Comparison of ENCODE assay signal across 1 cellular context in the genomic region with DNA sequence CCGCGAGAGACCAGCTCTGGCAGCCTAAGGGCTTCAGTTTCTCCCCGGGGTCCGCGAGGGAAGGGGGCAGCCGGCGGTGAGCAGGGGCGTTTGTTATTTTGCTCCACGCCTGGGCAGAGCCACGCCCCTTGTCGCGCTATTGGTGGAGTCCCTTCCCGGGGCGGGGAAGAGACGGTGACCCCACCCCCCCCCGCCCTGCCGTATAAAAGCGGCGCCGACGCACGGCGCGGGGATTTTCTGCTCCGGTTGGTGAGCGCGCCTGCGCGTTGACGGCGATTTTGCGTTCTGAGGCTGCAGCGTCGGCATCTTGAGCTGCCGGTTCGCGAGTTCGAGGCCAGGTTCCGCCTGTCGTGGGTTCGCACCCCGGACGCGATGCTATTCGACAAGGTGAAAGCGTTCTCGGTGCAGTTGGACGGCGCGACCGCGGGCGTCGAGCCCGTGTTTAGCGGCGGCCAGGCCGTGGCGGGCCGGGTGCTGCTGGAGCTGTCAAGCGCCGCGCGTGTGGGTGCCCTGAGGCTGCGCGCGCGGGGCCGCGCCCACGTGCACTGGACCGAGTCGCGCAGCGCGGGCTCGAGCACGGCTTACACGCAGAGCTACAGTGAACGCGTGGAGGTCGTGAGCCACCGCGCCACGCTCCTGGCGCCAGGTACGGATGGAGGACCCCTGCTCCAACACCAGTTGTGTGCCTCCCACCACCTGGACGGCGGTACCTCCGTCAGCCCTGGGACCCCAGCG.
A peak's percentile ranks its signal among the peaks of the same experiment; 100 is the strongest.
TF ChIP-seq lines count a peak whose summit lies in the region.

A gene (plus strand): TSS at position 232 of the 735 bp plus-strand sequence. CDS start 141 bp downstream, at position 373.

TF ChIP-seq in GM12878, 131 proteins besides CTCF, POLR2A, EP300 and RAD21 (continued from another document and continues in another):
- TF ChIP-seq, protein P1, sequence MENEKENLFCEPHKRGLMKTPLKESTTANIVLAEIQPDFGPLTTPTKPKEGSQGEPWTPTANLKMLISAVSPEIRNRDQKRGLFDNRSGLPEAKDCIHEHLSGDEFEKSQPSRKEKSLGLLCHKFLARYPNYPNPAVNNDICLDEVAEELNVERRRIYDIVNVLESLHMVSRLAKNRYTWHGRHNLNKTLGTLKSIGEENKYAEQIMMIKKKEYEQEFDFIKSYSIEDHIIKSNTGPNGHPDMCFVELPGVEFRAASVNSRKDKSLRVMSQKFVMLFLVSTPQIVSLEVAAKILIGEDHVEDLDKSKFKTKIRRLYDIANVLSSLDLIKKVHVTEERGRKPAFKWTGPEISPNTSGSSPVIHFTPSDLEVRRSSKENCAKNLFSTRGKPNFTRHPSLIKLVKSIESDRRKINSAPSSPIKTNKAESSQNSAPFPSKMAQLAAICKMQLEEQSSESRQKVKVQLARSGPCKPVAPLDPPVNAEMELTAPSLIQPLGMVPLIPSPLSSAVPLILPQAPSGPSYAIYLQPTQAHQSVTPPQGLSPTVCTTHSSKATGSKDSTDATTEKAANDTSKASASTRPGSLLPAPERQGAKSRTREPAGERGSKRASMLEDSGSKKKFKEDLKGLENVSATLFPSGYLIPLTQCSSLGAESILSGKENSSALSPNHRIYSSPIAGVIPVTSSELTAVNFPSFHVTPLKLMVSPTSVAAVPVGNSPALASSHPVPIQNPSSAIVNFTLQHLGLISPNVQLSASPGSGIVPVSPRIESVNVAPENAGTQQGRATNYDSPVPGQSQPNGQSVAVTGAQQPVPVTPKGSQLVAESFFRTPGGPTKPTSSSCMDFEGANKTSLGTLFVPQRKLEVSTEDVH (IDR thresholded peaks at IDR 0.05; ENCODE audit: low read depth, partially characterized antibody) = no peak
- TF ChIP-seq, protein P2, sequence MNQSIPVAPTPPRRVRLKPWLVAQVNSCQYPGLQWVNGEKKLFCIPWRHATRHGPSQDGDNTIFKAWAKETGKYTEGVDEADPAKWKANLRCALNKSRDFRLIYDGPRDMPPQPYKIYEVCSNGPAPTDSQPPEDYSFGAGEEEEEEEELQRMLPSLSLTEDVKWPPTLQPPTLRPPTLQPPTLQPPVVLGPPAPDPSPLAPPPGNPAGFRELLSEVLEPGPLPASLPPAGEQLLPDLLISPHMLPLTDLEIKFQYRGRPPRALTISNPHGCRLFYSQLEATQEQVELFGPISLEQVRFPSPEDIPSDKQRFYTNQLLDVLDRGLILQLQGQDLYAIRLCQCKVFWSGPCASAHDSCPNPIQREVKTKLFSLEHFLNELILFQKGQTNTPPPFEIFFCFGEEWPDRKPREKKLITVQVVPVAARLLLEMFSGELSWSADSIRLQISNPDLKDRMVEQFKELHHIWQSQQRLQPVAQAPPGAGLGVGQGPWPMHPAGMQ (IDR thresholded peaks at IDR 0.05; ENCODE audit: borderline replicate concordance) = no peak
- TF ChIP-seq POLR2AphosphoS2 (IDR thresholded peaks at IDR 0.05; ENCODE audit: low read depth, low read length) (peak; percentile 20; the same call in 1 of the 2 replicates), RBBP5 (conservative IDR thresholded peaks at IDR 0.05) (no peak), TAF1 (IDR thresholded peaks at IDR 0.05; ENCODE audit: borderline replicate concordance, low read depth, low read length) (no peak), GABPA (IDR thresholded peaks at IDR 0.05; ENCODE audit: low read depth) (no peak), CREM (IDR thresholded peaks at IDR 0.05; ENCODE audit: low read depth) (peak; percentile 72; the same call in 1 of the 2 replicates), ASH2L (IDR thresholded peaks at IDR 0.05; ENCODE audit: borderline replicate concordance, low read depth) (no peak), CHD2 (IDR thresholded peaks at IDR 0.05; ENCODE audit: borderline replicate concordance, low read depth, low read length) (no peak), SUPT20H (IDR thresholded peaks at IDR 0.05; ENCODE audit: borderline replicate concordance, control insufficient read depth, low read depth, low read length) (no peak), CREB1 (IDR thresholded peaks at IDR 0.05; ENCODE audit: low read depth) (peak; percentile 77), MEF2B (IDR thresholded peaks at IDR 0.05; ENCODE audit: partially characterized antibody, poor library complexity, severe bottlenecking) (no peak), TARDBP (IDR thresholded peaks at IDR 0.05; ENCODE audit: borderline replicate concordance) (no peak), ZBED1 (IDR thresholded peaks at IDR 0.05; ENCODE audit: borderline replicate concordance) (no peak), RB1 (IDR thresholded peaks at IDR 0.05; ENCODE audit: borderline replicate concordance) (0 out of 2 replicates have a peak, but pooled peaks have one; percentile 15), MYB (IDR thresholded peaks at IDR 0.05; ENCODE audit: borderline replicate concordance, low read depth, low read length) (no peak), TCF3 (IDR thresholded peaks at IDR 0.05; ENCODE audit: borderline replicate concordance, insufficient read depth, low read depth, low read length) (no peak), PAX8 (IDR thresholded peaks at IDR 0.05) (no peak), SP1 (IDR thresholded peaks at IDR 0.05; ENCODE audit: low read depth, low read length) (peak; percentile 11), KLF5 (IDR thresholded peaks at IDR 0.05; ENCODE audit: partially characterized antibody) (no peak), BMI1 (IDR thresholded peaks at IDR 0.05; ENCODE audit: borderline replicate concordance) (no peak)
- TF ChIP-seq, protein P3, sequence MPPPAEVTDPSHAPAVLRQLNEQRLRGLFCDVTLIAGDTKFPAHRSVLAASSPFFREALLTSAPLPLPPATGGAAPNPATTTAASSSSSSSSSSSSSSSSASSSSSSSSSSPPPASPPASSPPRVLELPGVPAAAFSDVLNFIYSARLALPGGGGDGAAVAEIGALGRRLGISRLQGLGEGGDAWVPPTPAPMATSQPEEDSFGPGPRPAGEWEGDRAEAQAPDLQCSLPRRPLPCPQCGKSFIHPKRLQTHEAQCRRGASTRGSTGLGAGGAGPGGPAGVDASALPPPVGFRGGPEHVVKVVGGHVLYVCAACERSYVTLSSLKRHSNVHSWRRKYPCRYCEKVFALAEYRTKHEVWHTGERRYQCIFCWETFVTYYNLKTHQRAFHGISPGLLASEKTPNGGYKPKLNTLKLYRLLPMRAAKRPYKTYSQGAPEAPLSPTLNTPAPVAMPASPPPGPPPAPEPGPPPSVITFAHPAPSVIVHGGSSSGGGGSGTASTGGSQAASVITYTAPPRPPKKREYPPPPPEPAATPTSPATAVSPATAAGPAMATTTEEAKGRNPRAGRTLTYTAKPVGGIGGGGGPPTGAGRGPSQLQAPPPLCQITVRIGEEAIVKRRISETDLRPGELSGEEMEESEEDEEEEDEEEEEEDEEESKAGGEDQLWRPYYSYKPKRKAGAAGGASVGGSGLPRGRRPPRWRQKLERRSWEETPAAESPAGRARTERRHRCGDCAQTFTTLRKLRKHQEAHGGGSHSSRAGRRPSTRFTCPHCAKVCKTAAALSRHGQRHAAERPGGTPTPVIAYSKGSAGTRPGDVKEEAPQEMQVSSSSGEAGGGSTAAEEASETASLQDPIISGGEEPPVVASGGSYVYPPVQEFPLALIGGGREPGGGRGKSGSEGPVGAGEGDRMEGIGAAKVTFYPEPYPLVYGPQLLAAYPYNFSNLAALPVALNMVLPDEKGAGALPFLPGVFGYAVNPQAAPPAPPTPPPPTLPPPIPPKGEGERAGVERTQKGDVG (CRISPR knock-in tag; IDR thresholded peaks at IDR 0.05) = no peak
- TF ChIP-seq, protein P4, sequence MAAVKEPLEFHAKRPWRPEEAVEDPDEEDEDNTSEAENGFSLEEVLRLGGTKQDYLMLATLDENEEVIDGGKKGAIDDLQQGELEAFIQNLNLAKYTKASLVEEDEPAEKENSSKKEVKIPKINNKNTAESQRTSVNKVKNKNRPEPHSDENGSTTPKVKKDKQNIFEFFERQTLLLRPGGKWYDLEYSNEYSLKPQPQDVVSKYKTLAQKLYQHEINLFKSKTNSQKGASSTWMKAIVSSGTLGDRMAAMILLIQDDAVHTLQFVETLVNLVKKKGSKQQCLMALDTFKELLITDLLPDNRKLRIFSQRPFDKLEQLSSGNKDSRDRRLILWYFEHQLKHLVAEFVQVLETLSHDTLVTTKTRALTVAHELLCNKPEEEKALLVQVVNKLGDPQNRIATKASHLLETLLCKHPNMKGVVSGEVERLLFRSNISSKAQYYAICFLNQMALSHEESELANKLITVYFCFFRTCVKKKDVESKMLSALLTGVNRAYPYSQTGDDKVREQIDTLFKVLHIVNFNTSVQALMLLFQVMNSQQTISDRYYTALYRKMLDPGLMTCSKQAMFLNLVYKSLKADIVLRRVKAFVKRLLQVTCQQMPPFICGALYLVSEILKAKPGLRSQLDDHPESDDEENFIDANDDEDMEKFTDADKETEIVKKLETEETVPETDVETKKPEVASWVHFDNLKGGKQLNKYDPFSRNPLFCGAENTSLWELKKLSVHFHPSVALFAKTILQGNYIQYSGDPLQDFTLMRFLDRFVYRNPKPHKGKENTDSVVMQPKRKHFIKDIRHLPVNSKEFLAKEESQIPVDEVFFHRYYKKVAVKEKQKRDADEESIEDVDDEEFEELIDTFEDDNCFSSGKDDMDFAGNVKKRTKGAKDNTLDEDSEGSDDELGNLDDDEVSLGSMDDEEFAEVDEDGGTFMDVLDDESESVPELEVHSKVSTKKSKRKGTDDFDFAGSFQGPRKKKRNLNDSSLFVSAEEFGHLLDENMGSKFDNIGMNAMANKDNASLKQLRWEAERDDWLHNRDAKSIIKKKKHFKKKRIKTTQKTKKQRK (IDR thresholded peaks at IDR 0.05; ENCODE audit: low read depth, low read length) = no peak
- TF ChIP-seq, protein P5, sequence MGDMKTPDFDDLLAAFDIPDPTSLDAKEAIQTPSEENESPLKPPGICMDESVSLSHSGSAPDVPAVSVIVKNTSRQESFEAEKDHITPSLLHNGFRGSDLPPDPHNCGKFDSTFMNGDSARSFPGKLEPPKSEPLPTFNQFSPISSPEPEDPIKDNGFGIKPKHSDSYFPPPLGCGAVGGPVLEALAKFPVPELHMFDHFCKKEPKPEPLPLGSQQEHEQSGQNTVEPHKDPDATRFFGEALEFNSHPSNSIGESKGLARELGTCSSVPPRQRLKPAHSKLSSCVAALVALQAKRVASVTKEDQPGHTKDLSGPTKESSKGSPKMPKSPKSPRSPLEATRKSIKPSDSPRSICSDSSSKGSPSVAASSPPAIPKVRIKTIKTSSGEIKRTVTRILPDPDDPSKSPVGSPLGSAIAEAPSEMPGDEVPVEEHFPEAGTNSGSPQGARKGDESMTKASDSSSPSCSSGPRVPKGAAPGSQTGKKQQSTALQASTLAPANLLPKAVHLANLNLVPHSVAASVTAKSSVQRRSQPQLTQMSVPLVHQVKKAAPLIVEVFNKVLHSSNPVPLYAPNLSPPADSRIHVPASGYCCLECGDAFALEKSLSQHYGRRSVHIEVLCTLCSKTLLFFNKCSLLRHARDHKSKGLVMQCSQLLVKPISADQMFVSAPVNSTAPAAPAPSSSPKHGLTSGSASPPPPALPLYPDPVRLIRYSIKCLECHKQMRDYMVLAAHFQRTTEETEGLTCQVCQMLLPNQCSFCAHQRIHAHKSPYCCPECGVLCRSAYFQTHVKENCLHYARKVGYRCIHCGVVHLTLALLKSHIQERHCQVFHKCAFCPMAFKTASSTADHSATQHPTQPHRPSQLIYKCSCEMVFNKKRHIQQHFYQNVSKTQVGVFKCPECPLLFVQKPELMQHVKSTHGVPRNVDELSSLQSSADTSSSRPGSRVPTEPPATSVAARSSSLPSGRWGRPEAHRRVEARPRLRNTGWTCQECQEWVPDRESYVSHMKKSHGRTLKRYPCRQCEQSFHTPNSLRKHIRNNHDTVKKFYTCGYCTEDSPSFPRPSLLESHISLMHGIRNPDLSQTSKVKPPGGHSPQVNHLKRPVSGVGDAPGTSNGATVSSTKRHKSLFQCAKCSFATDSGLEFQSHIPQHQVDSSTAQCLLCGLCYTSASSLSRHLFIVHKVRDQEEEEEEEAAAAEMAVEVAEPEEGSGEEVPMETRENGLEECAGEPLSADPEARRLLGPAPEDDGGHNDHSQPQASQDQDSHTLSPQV (IDR thresholded peaks at IDR 0.05) = no peak
- TF ChIP-seq, protein P6, sequence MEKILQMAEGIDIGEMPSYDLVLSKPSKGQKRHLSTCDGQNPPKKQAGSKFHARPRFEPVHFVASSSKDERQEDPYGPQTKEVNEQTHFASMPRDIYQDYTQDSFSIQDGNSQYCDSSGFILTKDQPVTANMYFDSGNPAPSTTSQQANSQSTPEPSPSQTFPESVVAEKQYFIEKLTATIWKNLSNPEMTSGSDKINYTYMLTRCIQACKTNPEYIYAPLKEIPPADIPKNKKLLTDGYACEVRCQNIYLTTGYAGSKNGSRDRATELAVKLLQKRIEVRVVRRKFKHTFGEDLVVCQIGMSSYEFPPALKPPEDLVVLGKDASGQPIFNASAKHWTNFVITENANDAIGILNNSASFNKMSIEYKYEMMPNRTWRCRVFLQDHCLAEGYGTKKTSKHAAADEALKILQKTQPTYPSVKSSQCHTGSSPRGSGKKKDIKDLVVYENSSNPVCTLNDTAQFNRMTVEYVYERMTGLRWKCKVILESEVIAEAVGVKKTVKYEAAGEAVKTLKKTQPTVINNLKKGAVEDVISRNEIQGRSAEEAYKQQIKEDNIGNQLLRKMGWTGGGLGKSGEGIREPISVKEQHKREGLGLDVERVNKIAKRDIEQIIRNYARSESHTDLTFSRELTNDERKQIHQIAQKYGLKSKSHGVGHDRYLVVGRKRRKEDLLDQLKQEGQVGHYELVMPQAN (conservative IDR thresholded peaks at IDR 0.05) = peak; percentile 57
- TF ChIP-seq, protein P7, sequence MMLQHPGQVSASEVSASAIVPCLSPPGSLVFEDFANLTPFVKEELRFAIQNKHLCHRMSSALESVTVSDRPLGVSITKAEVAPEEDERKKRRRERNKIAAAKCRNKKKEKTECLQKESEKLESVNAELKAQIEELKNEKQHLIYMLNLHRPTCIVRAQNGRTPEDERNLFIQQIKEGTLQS (IDR thresholded peaks at IDR 0.05; ENCODE audit: borderline replicate concordance, extremely low read depth, low read depth, low read length) = no peak
- TF ChIP-seq, protein P8, sequence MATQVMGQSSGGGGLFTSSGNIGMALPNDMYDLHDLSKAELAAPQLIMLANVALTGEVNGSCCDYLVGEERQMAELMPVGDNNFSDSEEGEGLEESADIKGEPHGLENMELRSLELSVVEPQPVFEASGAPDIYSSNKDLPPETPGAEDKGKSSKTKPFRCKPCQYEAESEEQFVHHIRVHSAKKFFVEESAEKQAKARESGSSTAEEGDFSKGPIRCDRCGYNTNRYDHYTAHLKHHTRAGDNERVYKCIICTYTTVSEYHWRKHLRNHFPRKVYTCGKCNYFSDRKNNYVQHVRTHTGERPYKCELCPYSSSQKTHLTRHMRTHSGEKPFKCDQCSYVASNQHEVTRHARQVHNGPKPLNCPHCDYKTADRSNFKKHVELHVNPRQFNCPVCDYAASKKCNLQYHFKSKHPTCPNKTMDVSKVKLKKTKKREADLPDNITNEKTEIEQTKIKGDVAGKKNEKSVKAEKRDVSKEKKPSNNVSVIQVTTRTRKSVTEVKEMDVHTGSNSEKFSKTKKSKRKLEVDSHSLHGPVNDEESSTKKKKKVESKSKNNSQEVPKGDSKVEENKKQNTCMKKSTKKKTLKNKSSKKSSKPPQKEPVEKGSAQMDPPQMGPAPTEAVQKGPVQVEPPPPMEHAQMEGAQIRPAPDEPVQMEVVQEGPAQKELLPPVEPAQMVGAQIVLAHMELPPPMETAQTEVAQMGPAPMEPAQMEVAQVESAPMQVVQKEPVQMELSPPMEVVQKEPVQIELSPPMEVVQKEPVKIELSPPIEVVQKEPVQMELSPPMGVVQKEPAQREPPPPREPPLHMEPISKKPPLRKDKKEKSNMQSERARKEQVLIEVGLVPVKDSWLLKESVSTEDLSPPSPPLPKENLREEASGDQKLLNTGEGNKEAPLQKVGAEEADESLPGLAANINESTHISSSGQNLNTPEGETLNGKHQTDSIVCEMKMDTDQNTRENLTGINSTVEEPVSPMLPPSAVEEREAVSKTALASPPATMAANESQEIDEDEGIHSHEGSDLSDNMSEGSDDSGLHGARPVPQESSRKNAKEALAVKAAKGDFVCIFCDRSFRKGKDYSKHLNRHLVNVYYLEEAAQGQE (IDR thresholded peaks at IDR 0.05; ENCODE audit: low read depth, low read length) = no peak
